ENCODE assay signal across 6 cellular contexts in the genomic region with DNA sequence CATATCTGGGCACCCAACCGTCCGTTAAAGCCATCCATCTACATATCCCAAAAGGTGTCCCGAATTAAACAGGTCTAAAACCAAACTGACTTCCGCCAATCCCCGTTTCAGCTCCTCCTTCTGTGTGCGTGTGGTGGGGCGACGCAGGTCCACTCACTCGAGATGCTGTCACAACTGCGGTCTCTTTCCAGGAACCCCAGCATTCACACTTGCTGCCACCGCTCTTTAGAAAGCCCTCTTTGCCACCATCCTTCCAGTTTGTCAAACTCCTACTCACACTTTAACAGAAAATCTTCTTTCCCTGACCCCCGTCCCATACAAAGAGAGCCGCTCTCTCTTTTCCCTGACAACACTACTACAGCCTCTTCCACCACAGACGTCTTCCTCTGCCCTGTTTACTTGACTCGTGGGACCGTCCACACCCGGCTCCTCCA. TPM values are rescaled to one million over a fixed set of nuclear protein-coding genes. Genes with fewer than 3 reads are reported as not detected.
DNase-seq lines count a peak whose midpoint lies in the region; ATAC-seq and TF ChIP-seq lines count a peak whose summit lies in the region.

No MANE protein-coding gene starts in this region.

- ATAC-seq in central memory CD8-positive, alpha-beta T cell (replicated peaks; ENCODE audit: extremely low read depth, poor library complexity, severe bottlenecking): peak; percentile 57
- ATAC-seq in GM18868 (IDR thresholded peaks at IDR 0.05; ENCODE audit: unreplicated experiment): no peak

- CTCF ChIA-PET in AG04449 (lab: Yijun Ruan, JAX): interaction anchor here (0.7 to 2.9 kb wide), 25 partner anchors 10 to 572 kb away, joined by 3 to 34 read pairs (median 6); a partner anchor contains a TSS

- H3K4me1 ChIP-seq in parathyroid adenoma: no peaks in the 10 kb centered on the region

- H3K27me3 ChIP-seq in parathyroid adenoma (ENCODE audit: control insufficient read depth, insufficient read depth, low read length): no peaks in the 10 kb centered on the region

- peaks cover 6% of the 10 kb centered on the region for H3K79me2 ChIP-seq in parathyroid adenoma

- H3K36me3 Mint-ChIP-seq in IgD-negative memory B cell: peaks cover 1% of the 10 kb centered on the region
- H3K36me3 Mint-ChIP-seq in central memory CD8-positive, alpha-beta T cell (ENCODE audit: insufficient read depth): peaks cover 28% of the 10 kb centered on the region

- no peak for TF ChIP-seq CTCF in AG04449 (IDR thresholded peaks at IDR 0.05; ENCODE audit: insufficient read depth, low read length, missing control alignments)
- TF ChIP-seq CTCF in parathyroid adenoma (IDR thresholded peaks at IDR 0.05): no peak

- peak overlapping the region; percentile 95 to 100 (median 98) for H3K4me3 Mint-ChIP-seq in IgD-negative memory B cell
- peak overlapping the region; percentile 99 for H3K4me3 Mint-ChIP-seq in central memory CD8-positive, alpha-beta T cell

- no peaks in the 10 kb centered on the region for H3K9me3 ChIP-seq in parathyroid adenoma (ENCODE audit: control insufficient read depth, low read length)

- DNase-seq in AG04449 (ENCODE audit: low read depth, low spot score): no peak
- no peak for DNase-seq in central memory CD8-positive, alpha-beta T cell (ENCODE audit: low spot score in 2 of 2)
- no peak for DNase-seq in effector CD4-positive, alpha-beta T cell

- H3K27me3 Mint-ChIP-seq in IgD-negative memory B cell: no peaks in the 10 kb centered on the region
- H3K27me3 Mint-ChIP-seq in central memory CD8-positive, alpha-beta T cell: no peaks in the 10 kb centered on the region

- H3K27ac Mint-ChIP-seq in IgD-negative memory B cell: peak overlapping the region; percentile 40 to 100 (median 98)
- peak overlapping the region; percentile 98 for H3K27ac Mint-ChIP-seq in central memory CD8-positive, alpha-beta T cell (ENCODE audit: low read depth)

- no peaks in the 10 kb centered on the region for H3K9me3 Mint-ChIP-seq in IgD-negative memory B cell
- no peaks in the 10 kb centered on the region for H3K9me3 Mint-ChIP-seq in central memory CD8-positive, alpha-beta T cell

- POLR2A ChIA-PET in AG04449 (lab: Yijun Ruan, JAX): interaction anchor here (1.0 to 1.6 kb wide), 4 partner anchors 11 to 147 kb away, joined by 4 to 12 read pairs (median 4); a partner anchor contains a TSS

- no peak overlapping the region for H3K9ac ChIP-seq in parathyroid adenoma

- peaks cover 10 to 15% (median 11%) of the 10 kb centered on the region in 3 donors for H3K4me1 Mint-ChIP-seq in IgD-negative memory B cell
- peaks cover 18% of the 10 kb centered on the region for H3K4me1 Mint-ChIP-seq in central memory CD8-positive, alpha-beta T cell

- peak overlapping the region; percentile 85 for H3K4me2 ChIP-seq in parathyroid adenoma (ENCODE audit: low read length)

- H2AFZ ChIP-seq in parathyroid adenoma: peak overlapping the region; percentile 73

- H3K4me3 ChIP-seq in AG04449 (ENCODE audit: low read depth, low read length) (peak overlapping the region; percentile 97), parathyroid adenoma (ENCODE audit: low read depth, low read length) (peak overlapping the region; percentile 88)

- no peaks in the 10 kb centered on the region for H3K36me3 ChIP-seq in parathyroid adenoma (ENCODE audit: control insufficient read depth, insufficient read depth, low read length)

- peak overlapping the region; percentile 54 for H3K27ac ChIP-seq in parathyroid adenoma

RNA-seq across cellular contexts. Expression of a gene that starts 0.5 kb away (rescaled TPM):
- 12.5 TPM for polyA plus RNA-seq in IgD-negative memory B cell

RNA-seq across cellular contexts. Expression of a gene that starts 6.1 kb away (rescaled TPM):
- not detected for polyA plus RNA-seq in IgD-negative memory B cell

RNA-seq across cellular contexts. Expression of a gene that starts 12.9 kb away (rescaled TPM):
- not detected for polyA plus RNA-seq in IgD-negative memory B cell

RNA-seq across cellular contexts. Expression of a gene that starts 21.8 kb away (rescaled TPM):
- 29.1 TPM for polyA plus RNA-seq in IgD-negative memory B cell

RNA-seq across cellular contexts. Expression of a gene that starts 34.6 kb away (rescaled TPM):
- 113 TPM for polyA plus RNA-seq in IgD-negative memory B cell
